ENCODE assay signal across 13 cellular contexts in genomic region chr6:149055195-149055899, GRCh38.
DNase-seq lines count a peak whose midpoint lies in the region; ATAC-seq and TF ChIP-seq lines count a peak whose summit lies in the region.
"Had no signal": no experiment of that assay in that cellular context is flagged by ENCODE, and none has a peak within 500 bp of the region (broad histone marks: within the 10 kb centered on the region; RNA-seq: fewer than 3 reads in every experiment).

No MANE protein-coding gene starts in this region.

- H3K36me3 Mint-ChIP-seq in immature natural killer cell (peaks cover 0 to 8% (median 4%) of the 10 kb centered on the region in 3 donors), T-cell (no peaks in the 10 kb centered on the region), osteocyte (ENCODE audit: unreplicated experiment) (no peaks in the 10 kb centered on the region)

- H3K4me3 Mint-ChIP-seq in immature natural killer cell = peak overlapping the region; percentile 7 to 47 (median 11)
- H3K4me3 Mint-ChIP-seq in T-cell = no peak overlapping the region
- H3K4me3 Mint-ChIP-seq in osteocyte (ENCODE audit: unreplicated experiment) = no peak overlapping the region
- H3K4me3 Mint-ChIP-seq: activated T-cell treated with anti-CD3 and anti-CD28 coated beads, Interleukin-2, amount 50 U/mL, for 4 hours; stimulated activated naive CD8-positive, alpha-beta T cell treated with anti-CD3 and anti-CD28 coated beads, Interleukin-15, Interleukin-2, amounts not matched to agents 100 ng/mL and 50 ng/mL, for 24 hours had no signal

- CTCF ChIA-PET in HEK293 (lab: Yijun Ruan, JAX) (interaction anchor here (1.0 to 1.9 kb wide), 3 partner anchors 11 to 495 kb away, joined by 3 to 5 read pairs (median 4); no protein-coding TSS in a partner anchor), T-cell (lab: Charles Lee) (interaction anchor here in 1 of 2 donors (1.1 kb wide), 1 partner anchor 27 kb away, joined by 3 read pairs; no protein-coding TSS in a partner anchor)

- in situ Hi-C loops in KBM-7 (cut with MboI; ENCODE audit: low pct_unique_long_range_greater_than_20kb, low sequenced_read_pairs) = no loop called here

- peak overlapping the region; percentile 37 for H3K4me3 ChIP-seq in GM12865 (ENCODE audit: low read depth, low read length)
- no peak overlapping the region for H3K4me3 ChIP-seq in HEK293 (ENCODE audit: low read depth, low read length)
- no peak overlapping the region for H3K4me3 ChIP-seq in NB4 (ENCODE audit: low read depth, low read length)
- H3K4me3 ChIP-seq: hepatocyte, MG63 had no signal

- H3K9me3 Mint-ChIP-seq in immature natural killer cell (no peaks in the 10 kb centered on the region), T-cell (no peaks in the 10 kb centered on the region), osteocyte (ENCODE audit: unreplicated experiment) (no peaks in the 10 kb centered on the region)
- H3K9me3 Mint-ChIP-seq: activated T-cell treated with anti-CD3 and anti-CD28 coated beads, Interleukin-2, amount 50 U/mL, for 4 hours; stimulated activated naive CD8-positive, alpha-beta T cell treated with anti-CD3 and anti-CD28 coated beads, Interleukin-15, Interleukin-2, amounts not matched to agents 100 ng/mL and 50 ng/mL, for 24 hours had no signal

- no peak for TF ChIP-seq CTCF in GM12865 (IDR thresholded peaks at IDR 0.05; ENCODE audit: insufficient read depth, low read depth, low read length, missing control alignments)
- no peak for TF ChIP-seq CTCF in HEK293 (tag by site-specific recombination; IDR thresholded peaks at IDR 0.05)
- no peak for TF ChIP-seq CTCF in NB4 (IDR thresholded peaks at IDR 0.05; ENCODE audit: low read depth, low read length)
- TF ChIP-seq CTCF in osteocyte (IDR thresholded peaks at IDR 0.05) = no peak

- peak overlapping the region; percentile 75 to 92 (median 80) for H3K27ac Mint-ChIP-seq in immature natural killer cell
- H3K27ac Mint-ChIP-seq in T-cell = no peak overlapping the region
- H3K27ac Mint-ChIP-seq in osteocyte (ENCODE audit: unreplicated experiment) = no peak overlapping the region

- H3K27ac ChIP-seq in HEK293 (ENCODE audit: extremely low read depth, low read depth, low read length) = no peak overlapping the region
- H3K27ac ChIP-seq: hepatocyte had no signal

- no peak for ATAC-seq in T-cell (replicated peaks in 1 of 4)
- ATAC-seq: activated T-cell treated with anti-CD3 and anti-CD28 coated beads, Interleukin-2, amount 50 U/mL, for 4 hours had no signal

- no peaks in the 10 kb centered on the region for H3K36me3 ChIP-seq in HEK293 (ENCODE audit: control insufficient read depth in 2 of 2, insufficient read depth in 1 of 2, low read length in 2 of 2)
- H3K36me3 ChIP-seq: BE2C, MG63 had no signal

- H3K27me3 Mint-ChIP-seq in immature natural killer cell (ENCODE audit: low read depth in 3 of 3) (peaks cover 1 to 8% (median 3%) of the 10 kb centered on the region in 3 donors), T-cell (no peaks in the 10 kb centered on the region), osteocyte (ENCODE audit: unreplicated experiment) (no peaks in the 10 kb centered on the region)
- H3K27me3 Mint-ChIP-seq: stimulated activated naive CD8-positive, alpha-beta T cell treated with anti-CD3 and anti-CD28 coated beads, Interleukin-15, Interleukin-2, amounts not matched to agents 100 ng/mL and 50 ng/mL, for 24 hours had no signal

- POLR2A ChIA-PET in HEK293 (lab: Yijun Ruan, JAX) (no interaction called here), T-cell (lab: Charles Lee) (interaction anchor here in 1 of 2 donors (0.6 kb wide), 1 partner anchor 23 kb away, joined by 4 read pairs; no protein-coding TSS in a partner anchor)

- H3K4me1 Mint-ChIP-seq in immature natural killer cell (peaks cover 43 to 66% of the 10 kb centered on the region in 2 donors), T-cell (peaks cover 26 to 47% (median 27%) of the 10 kb centered on the region in 3 donors), osteocyte (ENCODE audit: unreplicated experiment) (peaks cover 36% of the 10 kb centered on the region)

- no peaks in the 10 kb centered on the region for H3K9me3 ChIP-seq in HEK293 (ENCODE audit: control insufficient read depth, insufficient read depth, low read depth, low read length)
- H3K9me3 ChIP-seq: BE2C, MG63 had no signal

- H3K4me1 ChIP-seq in HEK293 (ENCODE audit: control insufficient read depth, insufficient read depth, low read length) = peaks cover 20% of the 10 kb centered on the region

- DNase-seq in GM12865 (ENCODE audit: low read depth) (peak; percentile 78), NB4 (ENCODE audit: low read depth) (peak; percentile 70), immature natural killer cell (no peak), T-cell (no peak), KBM-7 (no peak), osteocyte (ENCODE audit: extremely low spot score, unreplicated experiment) (no peak), DMS 273 (lab: John Stamatoyannopoulos, UW; ENCODE audit: unreplicated experiment) (no peak)
- DNase-seq: activated T-cell treated with anti-CD3 and anti-CD28 coated beads, Interleukin-2, amount 50 U/mL, for 4 hours; BE2C; MG63 had no signal

- TF ChIP-seq POLR2A in NB4 (IDR thresholded peaks at IDR 0.05; ENCODE audit: extremely low read depth, insufficient read length) = no peak

TF ChIP-seq in HEK293, 187 proteins besides CTCF, POLR2A, EP300 and RAD21:
- no peak for TF ChIP-seq HIC1 (tag by site-specific recombination; IDR thresholded peaks at IDR 0.05)
- TF ChIP-seq, protein P1, sequence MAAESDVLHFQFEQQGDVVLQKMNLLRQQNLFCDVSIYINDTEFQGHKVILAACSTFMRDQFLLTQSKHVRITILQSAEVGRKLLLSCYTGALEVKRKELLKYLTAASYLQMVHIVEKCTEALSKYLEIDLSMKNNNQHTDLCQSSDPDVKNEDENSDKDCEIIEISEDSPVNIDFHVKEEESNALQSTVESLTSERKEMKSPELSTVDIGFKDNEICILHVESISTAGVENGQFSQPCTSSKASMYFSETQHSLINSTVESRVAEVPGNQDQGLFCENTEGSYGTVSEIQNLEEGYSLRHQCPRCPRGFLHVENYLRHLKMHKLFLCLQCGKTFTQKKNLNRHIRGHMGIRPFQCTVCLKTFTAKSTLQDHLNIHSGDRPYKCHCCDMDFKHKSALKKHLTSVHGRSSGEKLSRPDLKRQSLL (tag by site-specific recombination; IDR thresholded peaks at IDR 0.05) = no peak
- TF ChIP-seq ZFP69B (tag by site-specific recombination; IDR thresholded peaks at IDR 0.05) = 0 out of 2 replicates have a peak, but pooled peaks have one; percentile 47
- no peak for TF ChIP-seq ZNF426 (tag by site-specific recombination; IDR thresholded peaks at IDR 0.05)
- no peak for TF ChIP-seq ZNF211 (tag by site-specific recombination; IDR thresholded peaks at IDR 0.05; ENCODE audit: low read depth)
- TF ChIP-seq ZFP3 (tag by site-specific recombination; IDR thresholded peaks at IDR 0.05; ENCODE audit: low read depth) = no peak
- TF ChIP-seq, protein P2, sequence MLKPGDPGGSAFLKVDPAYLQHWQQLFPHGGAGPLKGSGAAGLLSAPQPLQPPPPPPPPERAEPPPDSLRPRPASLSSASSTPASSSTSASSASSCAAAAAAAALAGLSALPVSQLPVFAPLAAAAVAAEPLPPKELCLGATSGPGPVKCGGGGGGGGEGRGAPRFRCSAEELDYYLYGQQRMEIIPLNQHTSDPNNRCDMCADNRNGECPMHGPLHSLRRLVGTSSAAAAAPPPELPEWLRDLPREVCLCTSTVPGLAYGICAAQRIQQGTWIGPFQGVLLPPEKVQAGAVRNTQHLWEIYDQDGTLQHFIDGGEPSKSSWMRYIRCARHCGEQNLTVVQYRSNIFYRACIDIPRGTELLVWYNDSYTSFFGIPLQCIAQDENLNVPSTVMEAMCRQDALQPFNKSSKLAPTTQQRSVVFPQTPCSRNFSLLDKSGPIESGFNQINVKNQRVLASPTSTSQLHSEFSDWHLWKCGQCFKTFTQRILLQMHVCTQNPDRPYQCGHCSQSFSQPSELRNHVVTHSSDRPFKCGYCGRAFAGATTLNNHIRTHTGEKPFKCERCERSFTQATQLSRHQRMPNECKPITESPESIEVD (tag by site-specific recombination; IDR thresholded peaks at IDR 0.05) = peak; percentile 66; the same call in 1 of the 2 replicates
- no peak for TF ChIP-seq ZNF112 (tag by site-specific recombination; IDR thresholded peaks at IDR 0.05)

Comparison
In these comparisons a context has a peak if more than half of its experiments do, and no peak if none do; other contexts are left out.
1. DNase-seq: peak in GM12865 (single experiment) and NB4 (single experiment); none in immature natural killer cell (0 of 3), T-cell (0 of 34), KBM-7 (single experiment), osteocyte (single experiment) and DMS 273 (single experiment).
2. H3K27ac Mint-ChIP-seq: peak in immature natural killer cell (6 of 6); none in T-cell (0 of 2) and osteocyte (single experiment).
3. H3K4me3 Mint-ChIP-seq: peak in immature natural killer cell (5 of 5); none in T-cell (0 of 3) and osteocyte (single experiment).